ENCODE assay signal across 23 cellular contexts in the genomic region with DNA sequence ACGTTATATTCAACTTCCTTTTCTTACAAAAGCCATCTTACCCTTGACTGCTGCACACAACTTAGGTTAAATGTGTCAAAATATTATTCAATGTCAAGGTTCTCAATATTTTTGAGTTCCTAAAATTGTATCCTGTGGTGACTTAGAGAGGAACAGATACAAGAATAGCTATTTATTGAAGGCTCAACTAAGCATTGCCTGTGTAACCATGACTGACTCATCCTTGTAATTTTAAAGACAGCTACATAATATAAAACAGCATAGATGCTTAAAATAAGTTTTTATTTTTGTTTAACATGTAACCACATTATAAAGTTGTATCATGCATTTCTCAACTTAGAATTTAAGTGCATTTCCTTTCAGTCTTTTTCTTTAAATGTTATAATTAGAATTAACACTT.
"Had no signal": no experiment of that assay in that cellular context is flagged by ENCODE, and none has a peak within 500 bp of the region (broad histone marks: within the 10 kb centered on the region; RNA-seq: fewer than 3 reads in every experiment).

No MANE protein-coding gene starts in this region.

- H3K27ac ChIP-seq: esophagus squamous epithelium, foreskin keratinocyte, lower lobe of right lung, transverse colon, VCaP had no signal

- H3K4me1 ChIP-seq: esophagus squamous epithelium, lower lobe of right lung, transverse colon had no signal

- ATAC-seq: activated CD4-positive, CD25-positive, alpha-beta regulatory T cell treated with anti-CD3 and anti-CD28 coated beads, Interleukin-2, amount 50 U/mL, for 24 hours; activated naive CD8-positive, alpha-beta T cell treated with anti-CD3 and anti-CD28 coated beads, Interleukin-2, amount 50 U/mL, for 24 hours; activated T-cell treated with anti-CD3 and anti-CD28 coated beads, Interleukin-2, amount 50 U/mL, for 72 hours; foreskin keratinocyte; left lobe of liver; lower lobe of right lung; sciatic nerve; stimulated activated naive B cell treated with anti-CD40 and anti-IgM and Interleukin-4, amounts not matched to agents 10 μg/mL and 1 μg/mL and 100 μg/mL, for 72 hours had no signal

- DNase-seq: activated CD4-positive, alpha-beta memory T cell treated with anti-CD3 and anti-CD28 coated beads, Interleukin-2, amount 10 ng/mL, durations not matched to agents 7 days and 5 days; activated CD4-positive, alpha-beta T cell treated with anti-CD3 and anti-CD28 coated beads, Interleukin-2, amount 10 ng/mL, durations not matched to agents 24 days and 14 days; activated effector memory CD4-positive, alpha-beta T cell treated with Interleukin-2 at 50 U/mL for 16 hours; activated naive CD4-positive, alpha-beta T cell treated with anti-CD3 and anti-CD28 coated beads for 36 hours; activated naive CD8-positive, alpha-beta T cell treated with anti-CD3 and anti-CD28 coated beads, Interleukin-2, amount 50 U/mL, for 24 hours; activated T-cell treated with anti-CD3 and anti-CD28 coated beads, Interleukin-2, amount 50 U/mL, for 72 hours; cortex of kidney; endodermal cell; esophagus squamous epithelium; foreskin keratinocyte; lower lobe of right lung; naive B cell; nucleus accumbens; posterior cingulate gyrus; stimulated activated CD4-positive, alpha-beta T cell treated with anti-CD3 and anti-CD28 coated beads, Interleukin-2, amount 100 ng/mL, for 48 hours; stimulated activated CD8-positive, alpha-beta memory T cell treated with anti-CD3 and anti-CD28 coated beads, Interleukin-4, amount 100 ng/mL, for 48 hours; stimulated activated naive B cell treated with anti-CD40 and anti-IgM and Interleukin-4, amounts not matched to agents 10 μg/mL and 1 μg/mL and 100 μg/mL, for 72 hours; transverse colon had no signal

- H3K4me3 ChIP-seq: esophagus squamous epithelium, lower lobe of right lung, transverse colon had no signal

- H3K27me3 ChIP-seq: esophagus squamous epithelium, foreskin keratinocyte, transverse colon had no signal

- H3K9me3 ChIP-seq: esophagus squamous epithelium, lower lobe of right lung, transverse colon had no signal

- H3K36me3 ChIP-seq: esophagus squamous epithelium, lower lobe of right lung, transverse colon had no signal

- FAIRE-seq: urothelium cell line had no signal
